In the genomic region with DNA sequence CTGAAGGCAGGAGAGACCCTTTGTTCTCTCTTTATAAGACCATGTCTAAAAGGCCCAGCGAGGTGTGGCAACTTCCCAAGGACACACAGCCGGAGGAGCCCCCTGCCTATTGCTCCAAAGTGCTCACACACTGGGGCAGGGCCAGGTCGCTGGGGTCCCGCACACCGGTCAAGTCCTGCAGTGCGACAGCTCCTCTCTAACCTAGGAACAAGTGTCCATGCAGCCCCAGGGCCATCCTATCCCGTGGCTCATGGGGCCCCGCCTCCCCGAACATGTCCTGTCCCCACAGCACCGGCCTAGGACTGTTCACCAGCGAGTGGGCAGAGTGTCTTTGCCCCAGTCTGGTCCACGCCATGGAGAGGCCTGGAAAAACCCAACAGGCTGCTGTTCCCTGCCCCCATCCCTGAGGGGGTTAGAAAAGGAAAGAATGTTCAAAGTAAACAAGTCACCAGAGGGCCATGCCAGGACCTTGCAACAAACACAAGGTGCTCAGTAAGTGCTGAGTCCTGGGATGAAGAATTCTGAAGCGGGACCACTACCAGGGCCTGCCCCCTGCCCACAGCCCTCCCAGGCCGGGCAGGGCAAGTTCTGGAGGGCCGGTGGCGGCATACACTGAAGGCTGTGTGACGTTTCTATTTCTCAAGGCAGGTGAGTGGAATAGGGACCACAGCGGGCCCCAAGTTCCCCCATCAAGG, we compare ENCODE assay signal across 8 cellular contexts. TPM values are rescaled to one million over a fixed set of nuclear protein-coding genes. Genes with fewer than 3 reads are reported as not detected.
DNase-seq lines count a peak whose midpoint lies in the region; ATAC-seq and TF ChIP-seq lines count a peak whose summit lies in the region.

No MANE protein-coding gene starts in this region.

- H3F3A ChIP-seq in GM23338 (replicated peaks; ENCODE audit: low read depth) = no peaks in the 10 kb centered on the region

- no peaks in the 10 kb centered on the region for H3K9me3 Mint-ChIP-seq in GM23338
- no peaks in the 10 kb centered on the region for H3K9me3 Mint-ChIP-seq in activated B cell treated with CpG ODN at 0.5 μM for 24 hours

- ATAC-seq in GM23338 = peak; percentile 4
- ATAC-seq in activated B cell treated with CpG ODN at 0.5 μM for 24 hours (ENCODE audit: low read depth) = no peak
- ATAC-seq in heart right ventricle = peak in 6 of 8 donors; percentile 0 to 32 (median 21)
- ATAC-seq in GM19397 (IDR thresholded peaks at IDR 0.05; ENCODE audit: unreplicated experiment) = no peak
- no peak for ATAC-seq in HG02571 (IDR thresholded peaks at IDR 0.05; ENCODE audit: unreplicated experiment)

- H3K4me2 ChIP-seq in GM23338 = peak overlapping the region; percentile 93

- no peaks in the 10 kb centered on the region for H3K36me3 ChIP-seq in GM23338 (ENCODE audit: insufficient read depth)
- H3K36me3 ChIP-seq in heart right ventricle = peaks cover 0 to 15% (median 0%) of the 10 kb centered on the region in 9 donors
- H3K36me3 ChIP-seq in prostate gland = no peaks in the 10 kb centered on the region

- 0 out of 2 replicates have a peak, but pooled peaks cover 8% of the 10 kb centered on the region for H4K20me1 ChIP-seq in GM23338 (replicated peaks; ENCODE audit: insufficient read depth)

- TF ChIP-seq CTCF in GM23338 (conservative IDR thresholded peaks at IDR 0.05; ENCODE audit: low read depth in 2 of 2) (no peak), activated B cell treated with CpG ODN at 0.5 μM for 24 hours (IDR thresholded peaks at IDR 0.05) (no peak), heart right ventricle (IDR thresholded peaks at IDR 0.05) (no peak), prostate gland (IDR thresholded peaks at IDR 0.05) (no peak)

- peak overlapping the region; percentile 90; the same call in 1 of the 2 replicates for H2AFZ ChIP-seq in GM23338

- H3K27me3 ChIP-seq in GM23338 (ENCODE audit: insufficient read depth) (peaks cover 9% of the 10 kb centered on the region), heart right ventricle (no peaks in the 10 kb centered on the region), prostate gland (replicated peaks; ENCODE audit: insufficient read depth) (no peaks in the 10 kb centered on the region)

- peaks cover 12% of the 10 kb centered on the region for H3K4me1 ChIP-seq in GM23338 (ENCODE audit: insufficient read depth)
- peaks cover 34 to 70% (median 62%) of the 10 kb centered on the region in 9 donors for H3K4me1 ChIP-seq in heart right ventricle
- peaks cover 38% of the 10 kb centered on the region for H3K4me1 ChIP-seq in prostate gland (replicated peaks)

- H3K27me3 Mint-ChIP-seq in GM23338 (ENCODE audit: insufficient read depth, low read depth, poor library complexity) (peaks cover 23% of the 10 kb centered on the region), activated B cell treated with CpG ODN at 0.5 μM for 24 hours (no peaks in the 10 kb centered on the region)

- no peak overlapping the region for H3K27ac ChIP-seq in GM23338 (ENCODE audit: low read depth)
- H3K27ac ChIP-seq in heart right ventricle = peak overlapping the region; percentile 74 to 99 (median 94)
- H3K27ac ChIP-seq in prostate gland = peak overlapping the region; percentile 93 to 97

- CTCF ChIA-PET in activated B cell treated with CpG ODN at 0.5 μM for 24 hours (lab: Charles Lee) = interaction anchor here (1.5 kb wide), 1 partner anchor 13 kb away, joined by 4 read pairs; no protein-coding TSS in a partner anchor

- POLR2A ChIA-PET in activated B cell treated with CpG ODN at 0.5 μM for 24 hours (lab: Charles Lee) = interaction anchor here (0.5 to 2.6 kb wide), 7 partner anchors 11 to 433 kb away, joined by 3 to 15 read pairs (median 6); no protein-coding TSS in a partner anchor

- DNase-seq in GM23338 (ENCODE audit: low spot score) (peak; percentile 54), activated B cell treated with CpG ODN at 0.5 μM for 24 hours (no peak), heart right ventricle (no peak), prostate gland (ENCODE audit: low spot score) (peak; percentile 58), HuH-7 (ENCODE audit: low spot score) (no peak), NCI-H526 (lab: John Stamatoyannopoulos, UW) (no peak)

- H3K9me2 ChIP-seq in GM23338 (ENCODE audit: insufficient read depth) = no peaks in the 10 kb centered on the region

- H3K4me1 Mint-ChIP-seq in GM23338 = peaks cover 29% of the 10 kb centered on the region
- H3K4me1 Mint-ChIP-seq in activated B cell treated with CpG ODN at 0.5 μM for 24 hours = peaks cover 43% of the 10 kb centered on the region

- H3K4me3 Mint-ChIP-seq in GM23338 (peak overlapping the region; percentile 80), activated B cell treated with CpG ODN at 0.5 μM for 24 hours (peak overlapping the region; percentile 85)

- H3K36me3 Mint-ChIP-seq in GM23338 (ENCODE audit: low read depth) (no peaks in the 10 kb centered on the region), activated B cell treated with CpG ODN at 0.5 μM for 24 hours (ENCODE audit: low read depth) (no peaks in the 10 kb centered on the region)

- intact Hi-C loops in activated B cell treated with CpG ODN at 0.5 μM for 24 hours (cut with micrococcal nuclease) (loop anchor here (10.0 kb wide), 2 partner anchors 322 to 432 kb away; partner anchors contain the start of genes FAM120A and FAM120AOS), heart right ventricle (cut with DNase I) (loop anchor here in 2 of 10 donors (10.0 kb wide), 1 partner anchor 322 kb away; the partner anchor contains the start of genes FAM120A (in 2 of the 2) and FAM120AOS (in 2 of the 2)), prostate gland (cut with DNase I) (loop anchor here (5.0 to 10.0 kb wide), 3 partner anchors 36 to 322 kb away; partner anchors contain the start of genes CARD19, FAM120A and FAM120AOS)

- no peak for TF ChIP-seq POLR2A in prostate gland (IDR thresholded peaks at IDR 0.05)

- H3K27ac Mint-ChIP-seq in GM23338 = no peak overlapping the region
- peak overlapping the region; percentile 46 for H3K27ac Mint-ChIP-seq in activated B cell treated with CpG ODN at 0.5 μM for 24 hours

- 0 out of 2 replicates have a peak, but pooled peaks cover 6% of the 10 kb centered on the region for H3K79me2 ChIP-seq in GM23338 (replicated peaks; ENCODE audit: insufficient read depth)

- WGBS in heart right ventricle, 2 donors = 32 to 37% methylated on average over 18 of the region's 18 CpGs
- 19% methylated on average over 16 of the region's 18 CpGs for WGBS in prostate gland

- H3K4me3 ChIP-seq in GM23338 (peak overlapping the region; percentile 87), heart right ventricle (peak overlapping the region; percentile 57 to 97 (median 81)), prostate gland (peak overlapping the region; percentile 77 to 89)

- no peaks in the 10 kb centered on the region for H3K9me3 ChIP-seq in heart right ventricle
- no peaks in the 10 kb centered on the region for H3K9me3 ChIP-seq in prostate gland

TF ChIP-seq in GM23338, 12 proteins besides CTCF, POLR2A, EP300 and RAD21 (continues in another document):
- no peak for TF ChIP-seq STAT1 (IDR thresholded peaks at IDR 0.05; ENCODE audit: unreplicated experiment)

RNA-seq across cellular contexts. Expression of gene NINJ1, which starts 1.0 kb away (rescaled TPM):
- total RNA-seq in GM23338 (2014; rRNA removed; shearing (Covaris generic)) = 31.2 and 39.7 TPM in 2 replicates
- polyA plus RNA-seq in GM23338 (2016; fragmentation: Nextera tagmentation; extraction: Ambion mirVana) = 33.3 and 36.3 TPM in 2 replicates
- total RNA-seq in activated B cell treated with CpG ODN at 0.5 μM for 24 hours = 10.2 and 11.0 TPM in 2 replicates
- 10 to 100 TPM; 35.5 to 77.1 (median 41.3) TPM for total RNA-seq in heart right ventricle
- 10 to 100 TPM; 39.8 to 50.3 TPM for polyA plus RNA-seq in heart right ventricle
- 100 to 1,000 TPM; 139 to 183 TPM for total RNA-seq in prostate gland

RNA-seq across cellular contexts. Expression of gene CARD19, which starts 37.1 kb away (rescaled TPM):
- total RNA-seq in GM23338 (2014; rRNA removed; shearing (Covaris generic)) = 24.7 and 36.8 TPM in 2 replicates
- polyA plus RNA-seq in GM23338 (2016; fragmentation: Nextera tagmentation; extraction: Ambion mirVana) (48.3 and 48.9 TPM in 2 replicates), heart right ventricle (10 to 100 TPM; 41.9 to 47.3 TPM)
- total RNA-seq in activated B cell treated with CpG ODN at 0.5 μM for 24 hours (13.7 and 15.6 TPM in 2 replicates), heart right ventricle (10 to 100 TPM; 22.3 to 33.7 (median 25.9) TPM), prostate gland (100 to 1,000 TPM in 1 of 2 donors, 10 to 100 TPM in 1; 41.9 to 111 TPM)

RNA-seq across cellular contexts. Expression of gene WNK2, which starts 50.8 kb away (rescaled TPM):
- total RNA-seq in GM23338 (2014; rRNA removed; shearing (Covaris generic)) = 93.4 and 102 TPM in 2 replicates
- 56.4 and 61.7 TPM in 2 replicates for polyA plus RNA-seq in GM23338 (2016; fragmentation: Nextera tagmentation; extraction: Ambion mirVana)
- total RNA-seq in activated B cell treated with CpG ODN at 0.5 μM for 24 hours = 0.24 TPM in 1 of 2 replicates, not detected in the other
- 100 to 1,000 TPM; 138 to 236 (median 200) TPM for total RNA-seq in heart right ventricle
- 100 to 1,000 TPM in 1 of 2 donors, 10 to 100 TPM in 1; 16.6 to 115 TPM for polyA plus RNA-seq in heart right ventricle
- total RNA-seq in prostate gland = 100 to 1,000 TPM in 1 of 2 donors, 10 to 100 TPM in 1; 77.9 to 136 TPM

Comparison
In these comparisons a context has a peak if more than half of its experiments do, and no peak if none do; other contexts are left out.
1. ATAC-seq: peak in GM23338 (single experiment) and heart right ventricle (6 of 8); none in activated B cell treated with CpG ODN at 0.5 μM for 24 hours (single experiment), GM19397 (single experiment) and HG02571 (single experiment).
2. DNase-seq: peak in GM23338 (single experiment) and prostate gland (single experiment); none in activated B cell treated with CpG ODN at 0.5 μM for 24 hours (single experiment), heart right ventricle (0 of 2), HuH-7 (single experiment) and NCI-H526 (0 of 2).
3. RNA of gene WNK2, which starts 50.8 kb away (total RNA-seq): 138 to 236 TPM in heart right ventricle, 77.9 to 136 TPM in prostate gland and 93.4 to 102 TPM in GM23338; 0.24 TPM in activated B cell treated with CpG ODN at 0.5 μM for 24 hours; every median in the first group is over 10 times any median in the second.
4. Peak in every context shown above with its lines, with median percentiles within 50 percentile points of each other: H3K4me3 ChIP-seq.